11 cellular contexts compared by ENCODE assay signal in the genomic region with DNA sequence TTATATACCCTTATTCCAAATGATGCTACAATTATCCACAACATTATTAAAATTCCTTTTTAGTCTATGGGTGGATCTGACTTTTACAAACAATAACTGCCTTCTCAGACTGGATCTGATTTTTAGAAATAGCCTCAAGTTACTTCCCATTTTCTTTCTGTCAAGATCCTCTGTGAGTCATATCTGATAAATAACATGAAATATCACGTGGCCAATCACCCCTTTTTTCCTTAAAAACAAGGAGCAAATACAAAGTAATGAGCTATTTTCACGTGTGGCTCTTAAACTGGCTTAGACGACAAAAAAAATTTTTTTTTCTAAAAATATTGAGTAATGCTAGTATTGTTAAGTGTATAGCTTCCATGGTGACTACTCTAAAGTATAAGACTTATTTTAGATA. TPM values are rescaled to one million over a fixed set of nuclear protein-coding genes. Genes with fewer than 3 reads are reported as not detected.
DNase-seq lines count a peak whose midpoint lies in the region; ATAC-seq, FAIRE-seq and TF ChIP-seq lines count a peak whose summit lies in the region.
"Had no signal": no experiment of that assay in that cellular context is flagged by ENCODE, and none has a peak within 500 bp of the region (broad histone marks: within the 10 kb centered on the region; RNA-seq: fewer than 3 reads in every experiment).

No MANE protein-coding gene starts in this region.

- no peak for TF ChIP-seq POLR2A in tibial nerve (IDR thresholded peaks at IDR 0.05)

- no peak for ATAC-seq in effector memory CD8-positive, alpha-beta T cell (replicated peaks)
- ATAC-seq: body of pancreas had no signal

- H3K4me1 Mint-ChIP-seq in activated CD4-positive, alpha-beta T cell treated with anti-CD3 and anti-CD28 coated beads, Interleukin-2, amount 10 ng/mL, durations not matched to agents 24 days and 14 days = peaks cover 72% of the 10 kb centered on the region
- peaks cover 27 to 42% of the 10 kb centered on the region in 2 donors for H3K4me1 Mint-ChIP-seq in effector memory CD8-positive, alpha-beta T cell (ENCODE audit: low read depth in 2 of 2)

- H3K27ac Mint-ChIP-seq in activated CD4-positive, alpha-beta T cell treated with anti-CD3 and anti-CD28 coated beads, Interleukin-2, amount 10 ng/mL, durations not matched to agents 24 days and 14 days = peak overlapping the region; percentile 38
- H3K27ac Mint-ChIP-seq in effector memory CD8-positive, alpha-beta T cell = no peak overlapping the region

- intact Hi-C loops in activated CD4-positive, alpha-beta T cell treated with anti-CD3 and anti-CD28 coated beads, Interleukin-2, amount 10 ng/mL, durations not matched to agents 24 days and 14 days (cut with micrococcal nuclease) = loop anchor here (10.0 kb wide), 1 partner anchor 847 kb away; the partner anchor contains the start of gene SLC1A4

- H3K9me2 ChIP-seq in OCI-LY1 (ENCODE audit: low read depth, low read length) = no peaks in the 10 kb centered on the region

- WGBS in tibial nerve, 2 donors = 31 to 39% methylated on average over 3 of the region's 3 CpGs

- no peak for FAIRE-seq in GM19239 (lab: Jason Lieb, UNC)

- no peaks in the 10 kb centered on the region for H4K20me1 ChIP-seq in OCI-LY1 (ENCODE audit: insufficient read depth, low read length)

- H2AFZ ChIP-seq in OCI-LY1 (ENCODE audit: low read length) = no peak overlapping the region

- H3K4me3 ChIP-seq in OCI-LY1 (ENCODE audit: low read depth, low read length, poor library complexity, severe bottlenecking) = no peak overlapping the region
- H3K4me3 ChIP-seq in tibial nerve = no peak overlapping the region
- H3K4me3 ChIP-seq: body of pancreas, HAP-1, Peyer's patch had no signal

- peaks cover 51% of the 10 kb centered on the region for H3K36me3 Mint-ChIP-seq in activated CD4-positive, alpha-beta T cell treated with anti-CD3 and anti-CD28 coated beads, Interleukin-2, amount 10 ng/mL, durations not matched to agents 24 days and 14 days (ENCODE audit: low read depth)
- peaks cover 15% of the 10 kb centered on the region for H3K36me3 Mint-ChIP-seq in effector memory CD8-positive, alpha-beta T cell (ENCODE audit: insufficient read depth)

- H3K4me3 Mint-ChIP-seq in activated CD4-positive, alpha-beta T cell treated with anti-CD3 and anti-CD28 coated beads, Interleukin-2, amount 10 ng/mL, durations not matched to agents 24 days and 14 days = no peak overlapping the region
- no peak overlapping the region for H3K4me3 Mint-ChIP-seq in effector memory CD8-positive, alpha-beta T cell

- H3K4me2 ChIP-seq in OCI-LY1 (ENCODE audit: low read length) = no peak overlapping the region; the same call in 1 of the 2 replicates

- H3K27me3 ChIP-seq in OCI-LY1 (ENCODE audit: insufficient read depth, low read length) (no peaks in the 10 kb centered on the region), tibial nerve (no peaks in the 10 kb centered on the region)
- H3K27me3 ChIP-seq: body of pancreas, Peyer's patch had no signal

- peak overlapping the region; percentile 24 for H3K27ac ChIP-seq in OCI-LY1 (ENCODE audit: low read depth, low read length, poor library complexity, severe bottlenecking)
- peak overlapping the region in 2 of 4 donors; percentile 100 for H3K27ac ChIP-seq in tibial nerve
- H3K27ac ChIP-seq: body of pancreas, Peyer's patch had no signal

- TF ChIP-seq CTCF in OCI-LY1 (IDR thresholded peaks at IDR 0.05; ENCODE audit: low read length) (no peak), tibial nerve (IDR thresholded peaks at IDR 0.05) (no peak)

- H3K9ac ChIP-seq in OCI-LY1 (ENCODE audit: low read length) = no peak overlapping the region

- peaks cover 89% of the 10 kb centered on the region for H3K4me1 ChIP-seq in OCI-LY1 (ENCODE audit: insufficient read depth, low read length, severe bottlenecking)
- peaks cover 0 to 75% (median 46%) of the 10 kb centered on the region in 4 donors for H3K4me1 ChIP-seq in tibial nerve

- no peak for DNase-seq in activated CD4-positive, alpha-beta T cell treated with anti-CD3 and anti-CD28 coated beads, Interleukin-2, amount 10 ng/mL, durations not matched to agents 24 days and 14 days
- DNase-seq in activated CD4-positive, alpha-beta T cell treated with anti-CD3 and anti-CD28 coated beads, Interleukin-2, amount 50 U/mL, for 1 hour = no peak
- DNase-seq in dermis blood vessel endothelial cell (peak; percentile 58), tibial nerve (ENCODE audit: low spot score in 2 of 2) (no peak), occipital lobe (lab: John Stamatoyannopoulos, UW) (no peak), GM19239 (ENCODE audit: insufficient read length, low spot score) (no peak)
- no peak for DNase-seq in effector memory CD8-positive, alpha-beta T cell
- DNase-seq: body of pancreas, Peyer's patch had no signal

- peaks cover 100% of the 10 kb centered on the region for H3K79me2 ChIP-seq in OCI-LY1 (ENCODE audit: insufficient read depth, low read length)

- no peaks in the 10 kb centered on the region for H3K9me3 ChIP-seq in OCI-LY1 (ENCODE audit: low read length)
- H3K9me3 ChIP-seq in tibial nerve = no peaks in the 10 kb centered on the region
- H3K9me3 ChIP-seq: body of pancreas, HAP-1, Peyer's patch had no signal

- TF ChIP-seq EP300 in tibial nerve (IDR thresholded peaks at IDR 0.05) = peak; percentile 10 to 46

- H3K36me3 ChIP-seq in OCI-LY1 (ENCODE audit: insufficient read depth, low read length) (peaks cover 65% of the 10 kb centered on the region), tibial nerve (no peaks in the 10 kb centered on the region)
- H3K36me3 ChIP-seq: HAP-1, Peyer's patch had no signal

- H3F3A ChIP-seq in OCI-LY1 (ENCODE audit: insufficient read depth, low read length) = no peaks in the 10 kb centered on the region

- H3K27me3 Mint-ChIP-seq in activated CD4-positive, alpha-beta T cell treated with anti-CD3 and anti-CD28 coated beads, Interleukin-2, amount 10 ng/mL, durations not matched to agents 24 days and 14 days = no peaks in the 10 kb centered on the region
- no peaks in the 10 kb centered on the region for H3K27me3 Mint-ChIP-seq in effector memory CD8-positive, alpha-beta T cell

- peaks cover 4% of the 10 kb centered on the region for H3K9me3 Mint-ChIP-seq in activated CD4-positive, alpha-beta T cell treated with anti-CD3 and anti-CD28 coated beads, Interleukin-2, amount 10 ng/mL, durations not matched to agents 24 days and 14 days
- no peaks in the 10 kb centered on the region for H3K9me3 Mint-ChIP-seq in effector memory CD8-positive, alpha-beta T cell

RNA-seq across cellular contexts. Expression of gene PELI1, which starts 6.7 kb away (rescaled TPM):
- 31.9 and 33.8 TPM in 2 replicates for total RNA-seq in activated CD4-positive, alpha-beta T cell treated with anti-CD3 and anti-CD28 coated beads, Interleukin-2, amount 10 ng/mL, durations not matched to agents 24 days and 14 days
- total RNA-seq in dermis blood vessel endothelial cell (48.8 and 53.0 TPM in 2 replicates), tibial nerve (10 to 100 TPM; 18.4 to 31.0 (median 24.6) TPM), occipital lobe (88.9 TPM)
